34 cellular contexts compared by ENCODE assay signal in genomic region chr18:10320201-10320600, GRCh38.
"Had no signal": no experiment of that assay in that cellular context is flagged by ENCODE, and none has a peak within 500 bp of the region (broad histone marks: within the 10 kb centered on the region; RNA-seq: fewer than 3 reads in every experiment).

No MANE protein-coding gene starts in this region.

- H3K27me3 Mint-ChIP-seq: activated naive CD4-positive, alpha-beta T cell treated with anti-CD3 and anti-CD28 coated beads, Interleukin-2, amount 50 U/mL, for 24 hours; activated T-cell treated with anti-CD3 and anti-CD28 coated beads, Interleukin-2, amount 50 U/mL, for 24 hours had no signal

- H3K4me1 Mint-ChIP-seq: activated naive CD4-positive, alpha-beta T cell treated with anti-CD3 and anti-CD28 coated beads, Interleukin-2, amount 50 U/mL, for 24 hours had no signal

- H3K4me1 ChIP-seq: ascending aorta, body of pancreas, Peyer's patch had no signal

- FAIRE-seq: K562 had no signal

- H3K4me3 ChIP-seq: ascending aorta, body of pancreas, breast epithelium, K562, Peyer's patch had no signal

- H3K4me3 Mint-ChIP-seq: activated CD8-positive, alpha-beta T cell treated with anti-CD3 and anti-CD28 coated beads, Interleukin-2, amount 10 ng/mL, durations not matched to agents 7 days and 5 days; activated naive CD4-positive, alpha-beta T cell treated with anti-CD3 and anti-CD28 coated beads, Interleukin-2, amount 50 U/mL, for 24 hours; activated naive CD8-positive, alpha-beta T cell treated with anti-CD3 and anti-CD28 coated beads, Interleukin-2, amount 10 ng/mL, durations not matched to agents 7 days and 5 days; activated T-cell treated with anti-CD3 and anti-CD28 coated beads, Interleukin-2, amount 50 U/mL, for 24 hours had no signal

- H3K27ac ChIP-seq: ascending aorta, body of pancreas, breast epithelium, Peyer's patch, WERI-Rb-1 had no signal

- H3K36me3 ChIP-seq: ascending aorta, breast epithelium, Peyer's patch, WERI-Rb-1 had no signal

- DNase-seq: activated CD4-positive, alpha-beta T cell treated with anti-CD3 and anti-CD28 coated beads for 1 hour; activated CD4-positive, alpha-beta T cell treated with anti-CD3 and anti-CD28 coated beads for 48 hours; activated CD4-positive, alpha-beta T cell treated with anti-CD3 and anti-CD28 coated beads, Interleukin-2, amount 50 U/mL, for 48 hours; activated CD4-positive, CD25-positive, alpha-beta regulatory T cell; activated CD8-positive, alpha-beta T cell treated with anti-CD3 and anti-CD28 coated beads, Interleukin-2, amount 10 ng/mL, durations not matched to agents 7 days and 5 days; activated gamma-delta T cell; activated naive CD4-positive, alpha-beta T cell treated with Interleukin-2 at 50 U/mL for 16 hours; activated naive CD8-positive, alpha-beta T cell treated with anti-CD3 and anti-CD28 coated beads, Interleukin-2, amount 10 ng/mL, durations not matched to agents 7 days and 5 days; activated T-cell treated with anti-CD3 and anti-CD28 coated beads, Interleukin-2, amount 50 U/mL, for 24 hours; amygdala; caudate nucleus; cerebellar nuclear complex; Karpas-422; NCI-H1105; NCI-H1417 treated with DMSO at 0.1 percent for 48 hours; NCI-H187 treated with DMSO at 0.1 percent for 48 hours; NCI-H2081; NCI-H226; NCI-H446 treated with DMSO at 0.1 percent for 48 hours; NCI-H524; NCI-H748 treated with DMSO at 0.1 percent for 48 hours; NK-92 treated with Interleukin-12 subunit alpha and Interleukin-12 subunit beta, amount 100 ng/mL, for 24 hours; PC-3; Peyer's patch; SIG-M5; SW 1271; T1000; WERI-Rb-1 had no signal

- H3K27ac Mint-ChIP-seq: activated CD8-positive, alpha-beta T cell treated with anti-CD3 and anti-CD28 coated beads, Interleukin-2, amount 10 ng/mL, durations not matched to agents 7 days and 5 days; activated naive CD4-positive, alpha-beta T cell treated with anti-CD3 and anti-CD28 coated beads, Interleukin-2, amount 50 U/mL, for 24 hours; activated naive CD8-positive, alpha-beta T cell treated with anti-CD3 and anti-CD28 coated beads, Interleukin-2, amount 10 ng/mL, durations not matched to agents 7 days and 5 days; activated T-cell treated with anti-CD3 and anti-CD28 coated beads, Interleukin-2, amount 50 U/mL, for 24 hours; activated T-helper 2 cell treated with anti-CD3 and anti-CD28 coated beads, Interferon-gamma antibody, Interleukin-2, Interleukin-4, amounts not matched to agents 10 μg/mL and 5 μg/mL and 100 μg/mL, durations not matched to agents 14 hours and 24 hours and 36 hours had no signal

- H3K9me3 Mint-ChIP-seq: activated naive CD4-positive, alpha-beta T cell treated with anti-CD3 and anti-CD28 coated beads, Interleukin-2, amount 50 U/mL, for 24 hours; activated naive CD8-positive, alpha-beta T cell treated with anti-CD3 and anti-CD28 coated beads, Interleukin-2, amount 10 ng/mL, durations not matched to agents 7 days and 5 days; activated T-cell treated with anti-CD3 and anti-CD28 coated beads, Interleukin-2, amount 50 U/mL, for 24 hours; activated T-helper 2 cell treated with anti-CD3 and anti-CD28 coated beads, Interferon-gamma antibody, Interleukin-2, Interleukin-4, amounts not matched to agents 10 μg/mL and 5 μg/mL and 100 μg/mL, durations not matched to agents 14 hours and 24 hours and 36 hours had no signal

- H3K36me3 Mint-ChIP-seq: activated naive CD4-positive, alpha-beta T cell treated with anti-CD3 and anti-CD28 coated beads, Interleukin-2, amount 50 U/mL, for 24 hours; activated naive CD8-positive, alpha-beta T cell treated with anti-CD3 and anti-CD28 coated beads, Interleukin-2, amount 10 ng/mL, durations not matched to agents 7 days and 5 days had no signal

- H3K27me3 ChIP-seq: ascending aorta, body of pancreas, breast epithelium, Peyer's patch had no signal

- H3K9me3 ChIP-seq: ascending aorta, body of pancreas, breast epithelium, Peyer's patch had no signal
